ENCODE assay signal across 8 cellular contexts in genomic region chr9:104927216-104927911, GRCh38. TPM values are rescaled to one million over a fixed set of nuclear protein-coding genes. Genes with fewer than 3 reads are reported as not detected.
DNase-seq lines count a peak whose midpoint lies in the region; ATAC-seq and TF ChIP-seq lines count a peak whose summit lies in the region.

No MANE protein-coding gene starts in this region.

- H3K9ac ChIP-seq in skeletal muscle satellite cell (ENCODE audit: low read depth, low read length) = peak overlapping the region; percentile 72

- H3K4me1 ChIP-seq in skeletal muscle satellite cell (ENCODE audit: control insufficient read depth, insufficient read depth, low read length) = peaks cover 14% of the 10 kb centered on the region

- CTCF ChIA-PET in HEK293T (lab: Yijun Ruan, JAX) (interaction anchor here (0.7 to 1.0 kb wide), 3 partner anchors 117 to 232 kb away, joined by 3 to 5 read pairs (median 3); no protein-coding TSS in a partner anchor), T-cell (lab: Charles Lee) (interaction anchor here (0.7 to 1.6 kb wide), 7 partner anchors 40 to 480 kb away, joined by 3 to 9 read pairs (median 5); no protein-coding TSS in a partner anchor)

- DNase-seq in C1 segment of cervical spinal cord (lab: John Stamatoyannopoulos, UW) (peak in 8 of 14 donors; percentile 28 to 72 (median 54)), HEK293T (ENCODE audit: extremely low spot score) (peak; percentile 28), T-cell (peak in 16 of 34 experiments; percentile 4 to 47 (median 13)), inferior parietal cortex (ENCODE audit: extremely low spot score) (peak; percentile 45)
- DNase-seq in central memory CD4-positive, alpha-beta T cell = peak; percentile 20

- H3K27me3 Mint-ChIP-seq in T-cell = peaks cover 0 to 1% of the 10 kb centered on the region in 2 donors

- peaks cover 9 to 39% (median 27%) of the 10 kb centered on the region in 3 donors for H3K4me1 Mint-ChIP-seq in T-cell

- no peak overlapping the region for H3K27ac Mint-ChIP-seq in T-cell

- no peaks in the 10 kb centered on the region for H3K36me3 Mint-ChIP-seq in T-cell

- H3K4me3 ChIP-seq in skeletal muscle satellite cell (ENCODE audit: low read length) = peak overlapping the region; percentile 81

- peak overlapping the region; percentile 83 to 93 (median 86) for H3K4me3 Mint-ChIP-seq in T-cell

- H3K9me3 ChIP-seq in skeletal muscle satellite cell (replicated peaks; ENCODE audit: low read length) = no peaks in the 10 kb centered on the region

- no peaks in the 10 kb centered on the region for H3K27me3 ChIP-seq in skeletal muscle satellite cell (ENCODE audit: control insufficient read depth, insufficient read depth, low read length)

- POLR2A ChIA-PET in HEK293T (lab: Yijun Ruan, JAX) (interaction anchor here (2.0 kb wide), 1 partner anchor 40 kb away, joined by 8 read pairs; no protein-coding TSS in a partner anchor), T-cell (lab: Charles Lee) (interaction anchor here (0.6 to 1.9 kb wide), 5 partner anchors 11 to 584 kb away, joined by 3 to 16 read pairs (median 5); no protein-coding TSS in a partner anchor)

- no peaks in the 10 kb centered on the region for H3K36me3 ChIP-seq in skeletal muscle satellite cell (ENCODE audit: insufficient read depth, low read length)

- ATAC-seq in T-cell (replicated peaks in 1 of 4) (peak; percentile 20 to 26 (median 26)), HG03469 (IDR thresholded peaks at IDR 0.05; ENCODE audit: unreplicated experiment) (no peak), GM18867 (IDR thresholded peaks at IDR 0.05; ENCODE audit: unreplicated experiment) (no peak)

- no peaks in the 10 kb centered on the region for H3K9me3 Mint-ChIP-seq in T-cell

- peak overlapping the region; percentile 93 for H3K4me2 ChIP-seq in skeletal muscle satellite cell (ENCODE audit: low read length)

TF ChIP-seq in HEK293T, 16 proteins besides CTCF, POLR2A, EP300 and RAD21:
- TF ChIP-seq TARDBP (IDR thresholded peaks at IDR 0.05) = no peak
- TF ChIP-seq ZNF384 (IDR thresholded peaks at IDR 0.05) = peak; percentile 50; the same call in 1 of the 2 replicates

RNA-seq across cellular contexts. Expression of gene ABCA1, which starts 0.6 kb away (rescaled TPM):
- total RNA-seq in T-cell = 1 to 10 TPM in 2 of 5 donors, under 1 TPM in 3; 0.41 to 4.7 (median 0.62) TPM
- total RNA-seq in skeletal muscle satellite cell (2012; rRNA removed) = 41.9 and 107 TPM in 2 replicates

Comparison
In these comparisons a context has a peak if more than half of its experiments do, and no peak if none do; other contexts are left out.
1. ATAC-seq: peak in T-cell (4 of 4); none in HG03469 (single experiment) and GM18867 (single experiment).